Comparison of ENCODE assay signal across 13 cellular contexts in the genomic region with DNA sequence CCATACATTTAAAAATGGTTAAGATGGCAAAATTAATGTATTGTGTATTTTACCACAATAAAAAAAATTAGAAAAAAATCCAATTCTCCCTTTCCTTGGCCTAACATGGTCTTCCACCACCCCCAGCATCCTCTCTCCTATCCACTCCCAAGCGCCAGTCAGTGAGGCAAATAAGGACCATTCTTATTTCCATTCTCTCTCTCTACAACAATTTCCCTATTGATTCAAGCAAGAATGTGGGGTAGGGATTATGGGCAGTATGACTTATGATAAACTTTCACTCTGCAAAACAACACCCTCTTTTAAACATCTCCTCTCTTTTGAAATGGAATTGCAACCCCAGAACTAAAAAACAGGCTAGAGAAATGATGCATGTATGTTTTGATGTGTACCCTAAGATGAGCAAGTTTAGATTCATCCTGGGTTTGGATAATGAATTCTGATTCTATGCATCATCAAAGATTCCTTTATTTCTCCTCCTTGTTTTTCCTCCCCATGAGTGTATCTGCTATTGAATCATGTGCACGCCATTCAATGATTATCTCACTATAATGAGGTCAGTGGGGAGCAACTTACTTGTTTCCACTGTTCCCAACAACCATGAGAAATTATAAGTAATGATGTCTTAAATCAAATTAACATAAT. TPM values are rescaled to one million over a fixed set of nuclear protein-coding genes. Genes with fewer than 3 reads are reported as not detected.
DNase-seq lines count a peak whose midpoint lies in the region; ATAC-seq and TF ChIP-seq lines count a peak whose summit lies in the region.
"Had no signal": no experiment of that assay in that cellular context is flagged by ENCODE, and none has a peak within 500 bp of the region (broad histone marks: within the 10 kb centered on the region; RNA-seq: fewer than 3 reads in every experiment).

No MANE protein-coding gene starts in this region.

- no peaks in the 10 kb centered on the region for H3K9me3 Mint-ChIP-seq in activated T-cell treated with anti-CD3 and anti-CD28 coated beads, Interleukin-2, amount 50 U/mL, for 24 hours
- H3K9me3 Mint-ChIP-seq: brain; T-helper 1 cell treated with Interleukin-12 subunit alpha and Interleukin-12 subunit beta and Interleukin-4 antibody, amounts not matched to agents 30 μg/mL and 1 μg/mL, for 36 hours had no signal

- no peak overlapping the region for H3K9ac ChIP-seq in smooth muscle cell (ENCODE audit: low read depth)

- H3K36me3 Mint-ChIP-seq in activated T-cell treated with anti-CD3 and anti-CD28 coated beads, Interleukin-2, amount 50 U/mL, for 24 hours (ENCODE audit: low read depth) = no peaks in the 10 kb centered on the region
- H3K36me3 Mint-ChIP-seq: brain had no signal

- intact Hi-C loops in ascending aorta (cut with DNase I) = no loop called here

- peak overlapping the region in 1 of 2 donors; percentile 59 for H3K4me3 ChIP-seq in gastroesophageal sphincter
- H3K4me3 ChIP-seq in smooth muscle cell = no peak overlapping the region
- H3K4me3 ChIP-seq in ascending aorta = no peak overlapping the region

- H3K27me3 Mint-ChIP-seq in activated T-cell treated with anti-CD3 and anti-CD28 coated beads, Interleukin-2, amount 50 U/mL, for 24 hours = peaks cover 53% of the 10 kb centered on the region

- H3K4me1 ChIP-seq in gastroesophageal sphincter (peaks cover 26 to 85% (median 28%) of the 10 kb centered on the region in 3 donors), smooth muscle cell (ENCODE audit: low read depth) (peaks cover 26% of the 10 kb centered on the region), ascending aorta (peaks cover 15 to 32% of the 10 kb centered on the region in 2 donors)

- ATAC-seq in gastroesophageal sphincter = no peak

- H3K79me2 ChIP-seq in smooth muscle cell (ENCODE audit: low read depth) = peaks cover 54% of the 10 kb centered on the region

- H2AFZ ChIP-seq in smooth muscle cell (ENCODE audit: low read depth) = no peak overlapping the region

- no peaks in the 10 kb centered on the region for H4K20me1 ChIP-seq in smooth muscle cell (ENCODE audit: low read depth)

- peak overlapping the region; percentile 29 to 92 (median 69) for H3K27ac ChIP-seq in gastroesophageal sphincter
- H3K27ac ChIP-seq in smooth muscle cell (ENCODE audit: low read depth) = peak overlapping the region; percentile 99
- no peak overlapping the region for H3K27ac ChIP-seq in ascending aorta

- DNase-seq in HCEC 1CT (peak; percentile 93), amniotic epithelial cell (ENCODE audit: low read depth) (peak; percentile 81), smooth muscle cell (lab: John Stamatoyannopoulos, UW; ENCODE audit: unreplicated experiment) (no peak), DMS53 (lab: John Stamatoyannopoulos, UW) (no peak), ascending aorta (ENCODE audit: low spot score in 2 of 2) (no peak)
- DNase-seq in effector CD4-positive, alpha-beta T cell = no peak
- DNase-seq in activated T-cell treated with anti-CD3 and anti-CD28 coated beads, Interleukin-2, amount 50 U/mL, for 24 hours = no peak
- DNase-seq: DND-41, NCI-H748 treated with DMSO at 0.1 percent for 48 hours, upper lobe of left lung had no signal

- H3K27me3 ChIP-seq in gastroesophageal sphincter = no peaks in the 10 kb centered on the region
- H3K27me3 ChIP-seq in smooth muscle cell (ENCODE audit: low read depth) = no peaks in the 10 kb centered on the region
- H3K27me3 ChIP-seq in ascending aorta = no peaks in the 10 kb centered on the region
- H3K27me3 ChIP-seq: upper lobe of left lung had no signal

- peak overlapping the region; percentile 93 for H3K4me2 ChIP-seq in smooth muscle cell

- 79 to 95% methylated on average over 2 of the region's 2 CpGs for WGBS in gastroesophageal sphincter (ENCODE audit: low coverage in 1 of 2), 2 donors
- WGBS in smooth muscle cell (ENCODE audit: low lambda C conversion rate) = 85% methylated on average over 2 of the region's 2 CpGs

- H3K4me1 Mint-ChIP-seq in activated T-cell treated with anti-CD3 and anti-CD28 coated beads, Interleukin-2, amount 50 U/mL, for 24 hours (ENCODE audit: low read depth) = peaks cover 18% of the 10 kb centered on the region

- no peak for TF ChIP-seq EP300 in gastroesophageal sphincter (IDR thresholded peaks at IDR 0.05)

- H3K9me3 ChIP-seq in gastroesophageal sphincter (no peaks in the 10 kb centered on the region), smooth muscle cell (replicated peaks; ENCODE audit: low read depth) (no peaks in the 10 kb centered on the region), ascending aorta (no peaks in the 10 kb centered on the region)
- H3K9me3 ChIP-seq: upper lobe of left lung had no signal

- TF ChIP-seq POLR2A in gastroesophageal sphincter (IDR thresholded peaks at IDR 0.05) = no peak

- H3K4me3 Mint-ChIP-seq in activated T-cell treated with anti-CD3 and anti-CD28 coated beads, Interleukin-2, amount 50 U/mL, for 24 hours = no peak overlapping the region
- H3K4me3 Mint-ChIP-seq: T-helper 1 cell treated with Interleukin-12 subunit alpha and Interleukin-12 subunit beta and Interleukin-4 antibody, amounts not matched to agents 30 μg/mL and 1 μg/mL, for 36 hours had no signal

- no peak overlapping the region for H3K27ac Mint-ChIP-seq in activated T-cell treated with anti-CD3 and anti-CD28 coated beads, Interleukin-2, amount 50 U/mL, for 24 hours
- H3K27ac Mint-ChIP-seq: T-helper 1 cell treated with Interleukin-12 subunit alpha and Interleukin-12 subunit beta and Interleukin-4 antibody, amounts not matched to agents 30 μg/mL and 1 μg/mL, for 36 hours had no signal

- H3K36me3 ChIP-seq in gastroesophageal sphincter (no peaks in the 10 kb centered on the region), smooth muscle cell (ENCODE audit: low read depth) (no peaks in the 10 kb centered on the region), ascending aorta (no peaks in the 10 kb centered on the region)
- H3K36me3 ChIP-seq: upper lobe of left lung had no signal

- peaks cover 30% of the 10 kb centered on the region for H3F3A ChIP-seq in smooth muscle cell (ENCODE audit: low read depth)

- no peak for TF ChIP-seq CTCF in gastroesophageal sphincter (IDR thresholded peaks at IDR 0.05)
- TF ChIP-seq CTCF in smooth muscle cell (IDR thresholded peaks at IDR 0.05; ENCODE audit: borderline replicate concordance, insufficient read depth, poor library complexity, severe bottlenecking) = no peak
- no peak for TF ChIP-seq CTCF in ascending aorta (IDR thresholded peaks at IDR 0.05)

RNA-seq across cellular contexts. Expression of a gene that starts 3.5 kb away (rescaled TPM):
- total RNA-seq in gastroesophageal sphincter = 10 to 100 TPM; 46.2 to 63.3 (median 49.3) TPM
- total RNA-seq in smooth muscle cell = 18.8 and 19.0 TPM in 2 replicates
- polyA plus RNA-seq in smooth muscle cell = 12.4 and 15.2 TPM in 2 replicates
- total RNA-seq in ascending aorta = 34.6 TPM

Comparison
In these comparisons a context has a peak if more than half of its experiments do, and no peak if none do; other contexts are left out.
1. DNase-seq: peak in HCEC 1CT (single experiment) and amniotic epithelial cell (single experiment); none in smooth muscle cell (single experiment), effector CD4-positive, alpha-beta T cell (single experiment), DMS53 (single experiment), activated T-cell treated with anti-CD3 and anti-CD28 coated beads, Interleukin-2, amount 50 U/mL, for 24 hours (single experiment) and ascending aorta (0 of 2).
2. H3K27ac ChIP-seq: peak in gastroesophageal sphincter (4 of 4) and smooth muscle cell (single experiment); none in ascending aorta (0 of 2).